1 cellular context compared by ENCODE assay signal in genomic region chr12:120885521-120885920, GRCh38.
TF ChIP-seq lines count a peak whose summit lies in the region.

No MANE protein-coding gene starts in this region.

TF ChIP-seq in SK-N-SH, 30 proteins besides CTCF, POLR2A, EP300 and RAD21 (continued from another document):
- TF ChIP-seq, protein P1, sequence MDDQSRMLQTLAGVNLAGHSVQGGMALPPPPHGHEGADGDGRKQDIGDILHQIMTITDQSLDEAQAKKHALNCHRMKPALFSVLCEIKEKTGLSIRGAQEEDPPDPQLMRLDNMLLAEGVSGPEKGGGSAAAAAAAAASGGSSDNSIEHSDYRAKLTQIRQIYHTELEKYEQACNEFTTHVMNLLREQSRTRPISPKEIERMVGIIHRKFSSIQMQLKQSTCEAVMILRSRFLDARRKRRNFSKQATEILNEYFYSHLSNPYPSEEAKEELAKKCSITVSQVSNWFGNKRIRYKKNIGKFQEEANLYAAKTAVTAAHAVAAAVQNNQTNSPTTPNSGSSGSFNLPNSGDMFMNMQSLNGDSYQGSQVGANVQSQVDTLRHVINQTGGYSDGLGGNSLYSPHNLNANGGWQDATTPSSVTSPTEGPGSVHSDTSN (IDR thresholded peaks at IDR 0.05): no peak
TF ChIP-seq in SK-N-SH: peak in this region for 0.
